Comparison of ENCODE assay signal across 1 cellular context in genomic region chr4:67712000-67712625, GRCh38.
TF ChIP-seq lines count a peak whose summit lies in the region.

No MANE protein-coding gene starts in this region.

TF ChIP-seq in GM23338, 12 proteins besides CTCF, POLR2A, EP300 and RAD21 (continued from another document):
- TF ChIP-seq ZNF462 (CRISPR knock-in tag; IDR thresholded peaks at IDR 0.05), result no peak
- TF ChIP-seq ZNF114 (CRISPR knock-in tag; IDR thresholded peaks at IDR 0.05), result no peak
- no peak for TF ChIP-seq ETS1 (IDR thresholded peaks at IDR 0.05)
- TF ChIP-seq CREB1 (CRISPR knock-in tag; IDR thresholded peaks at IDR 0.05; ENCODE audit: low read depth), result no peak
TF ChIP-seq in GM23338: peak in this region for 0.
